16 cellular contexts compared by ENCODE assay signal in genomic region chr7:128357366-128357662, GRCh38. TPM values are rescaled to one million over a fixed set of nuclear protein-coding genes. Genes with fewer than 3 reads are reported as not detected.
DNase-seq lines count a peak whose midpoint lies in the region; ATAC-seq and TF ChIP-seq lines count a peak whose summit lies in the region.
"Had no signal": no experiment of that assay in that cellular context is flagged by ENCODE, and none has a peak within 500 bp of the region (broad histone marks: within the 10 kb centered on the region; RNA-seq: fewer than 3 reads in every experiment).

No MANE protein-coding gene starts in this region.

- H3K4me1 Mint-ChIP-seq in T-cell, result peaks cover 13 to 25% (median 21%) of the 10 kb centered on the region in 3 donors

- H3K4ac ChIP-seq in neuronal stem cell (ENCODE audit: low read length), result no peak overlapping the region

- H2BK15ac ChIP-seq in neuronal stem cell (ENCODE audit: low read length), result peak overlapping the region; percentile 11

- H3K9me3 Mint-ChIP-seq in T-cell, result no peaks in the 10 kb centered on the region
- H3K9me3 Mint-ChIP-seq: CD4-positive, alpha-beta T cell; IgD-negative memory B cell had no signal

- no peak overlapping the region for H3K4me3 Mint-ChIP-seq in T-cell
- H3K4me3 Mint-ChIP-seq: CD4-positive, alpha-beta T cell; H9 had no signal

- no peaks in the 10 kb centered on the region for H3F3A ChIP-seq in PC-3 (ENCODE audit: low read length, unreplicated experiment)

- peak overlapping the region; percentile 14 for H3K14ac ChIP-seq in neuronal stem cell (ENCODE audit: low read length)

- H3K27ac Mint-ChIP-seq in T-cell, result no peak overlapping the region
- H3K27ac Mint-ChIP-seq: CD4-positive, alpha-beta T cell; H9; IgD-negative memory B cell had no signal

- H3K4me1 ChIP-seq in HEK293 (ENCODE audit: control insufficient read depth, insufficient read depth, low read length) (no peaks in the 10 kb centered on the region; the same call in 1 of the 2 replicates), PC-3 (ENCODE audit: insufficient read depth, low read length) (peaks cover 9% of the 10 kb centered on the region), neuronal stem cell (ENCODE audit: control insufficient read depth in 2 of 2, insufficient read depth in 1 of 2, low read depth in 1 of 2, low read length in 2 of 2) (peaks cover 9 to 18% of the 10 kb centered on the region in 2 donors)

- H4K20me1 ChIP-seq in PC-3 (ENCODE audit: low read length), result no peaks in the 10 kb centered on the region

- no peaks in the 10 kb centered on the region for H3K36me3 ChIP-seq in HEK293 (ENCODE audit: control insufficient read depth in 2 of 2, insufficient read depth in 1 of 2, low read length in 2 of 2)
- no peaks in the 10 kb centered on the region for H3K36me3 ChIP-seq in PC-3 (ENCODE audit: low read depth, low read length)
- no peaks in the 10 kb centered on the region for H3K36me3 ChIP-seq in neuronal stem cell (replicated peaks in 1 of 2; ENCODE audit: control insufficient read depth in 2 of 2, insufficient read depth in 2 of 2, low read length in 2 of 2)

- H3K36me3 Mint-ChIP-seq in T-cell, result no peaks in the 10 kb centered on the region
- H3K36me3 Mint-ChIP-seq: IgD-negative memory B cell had no signal

- H3K27ac ChIP-seq in HEK293 (ENCODE audit: extremely low read depth, low read depth, low read length), result no peak overlapping the region
- no peak overlapping the region for H3K27ac ChIP-seq in PC-3 (ENCODE audit: low read length)
- H3K27ac ChIP-seq in neuronal stem cell (replicated peaks; ENCODE audit: low read length), result no peak overlapping the region

- H3K79me1 ChIP-seq in neuronal stem cell (ENCODE audit: low read depth, low read length), result peaks cover 1% of the 10 kb centered on the region

- H3K27me3 ChIP-seq in PC-3 (ENCODE audit: low read length) (no peaks in the 10 kb centered on the region), neuronal stem cell (ENCODE audit: control insufficient read depth in 3 of 3, insufficient read depth in 3 of 3, low read depth in 1 of 3, low read length in 3 of 3) (peaks cover 4 to 85% (median 43%) of the 10 kb centered on the region in 3 experiments)

- no peaks in the 10 kb centered on the region for H3K79me2 ChIP-seq in PC-3 (ENCODE audit: low read length)

- H4K91ac ChIP-seq in neuronal stem cell (ENCODE audit: low read depth, low read length, poor library complexity), result no peak overlapping the region

- H2AK5ac ChIP-seq in neuronal stem cell (ENCODE audit: low read depth, low read length), result no peak overlapping the region

- ATAC-seq in PC-3, result no peak
- peak; percentile 82 for ATAC-seq in left ventricle myocardium superior
- no peak for ATAC-seq in T-cell (replicated peaks in 1 of 4)
- no peak for ATAC-seq in GM19467 (IDR thresholded peaks at IDR 0.05; ENCODE audit: unreplicated experiment)
- ATAC-seq in omental fat pad (ENCODE audit: low FRiP score), result no peak

- H2AFZ ChIP-seq in PC-3 (ENCODE audit: low read length) (no peak overlapping the region), neuronal stem cell (ENCODE audit: low read length) (no peak overlapping the region)

- H2BK120ac ChIP-seq in neuronal stem cell (ENCODE audit: low read depth, low read length), result no peak overlapping the region

- intact Hi-C loops in PC-3 (cut with micrococcal nuclease) (no loop called here), left ventricle myocardium superior (cut with micrococcal nuclease) (no loop called here)

- no peak overlapping the region for H3K4me2 ChIP-seq in PC-3 (ENCODE audit: low read length)
- H3K4me2 ChIP-seq in neuronal stem cell (ENCODE audit: insufficient read depth, low read length, poor library complexity, severe bottlenecking), result no peak overlapping the region

- POLR2A ChIA-PET in HEK293 (lab: Yijun Ruan, JAX), result interaction anchor here (1.6 kb wide), 1 partner anchor 14 kb away, joined by 4 read pairs; the partner anchor contains the start of gene RBM28
- POLR2A ChIA-PET in PC-3 (lab: Charles Lee; ENCODE audit: unreplicated experiment), result no interaction called here
- POLR2A ChIA-PET in T-cell (lab: Charles Lee), result no interaction called here

- no peak overlapping the region for H4K8ac ChIP-seq in neuronal stem cell (ENCODE audit: low read depth, low read length)

- peak overlapping the region; percentile 44 for H3K23ac ChIP-seq in neuronal stem cell (ENCODE audit: low read depth, low read length, poor library complexity)

- H3K9me2 ChIP-seq in PC-3 (replicated peaks; ENCODE audit: low read length), result no peaks in the 10 kb centered on the region

- no peak overlapping the region for H2BK12ac ChIP-seq in neuronal stem cell (ENCODE audit: low read length)

- no peak overlapping the region for H2BK5ac ChIP-seq in neuronal stem cell (ENCODE audit: low read length)

- peak; percentile 19 for DNase-seq in PC-3
- DNase-seq in left ventricle myocardium superior, result peak; percentile 67
- DNase-seq in neuronal stem cell (ENCODE audit: low spot score), result no peak
- DNase-seq in T-cell, result no peak
- no peak for DNase-seq in omental fat pad (ENCODE audit: low spot score)
- DNase-seq: CD4-positive, alpha-beta T cell; DMS53; H9; Kasumi-1; NCI-H1417; NCI-H187 treated with DMSO at 0.1 percent for 48 hours; NCI-H526 treated with DMSO at 0.1 percent for 48 hours had no signal

- no peak for TF ChIP-seq CTCF in HEK293 (tag by site-specific recombination; IDR thresholded peaks at IDR 0.05)
- no peak for TF ChIP-seq CTCF in PC-3 (conservative IDR thresholded peaks at IDR 0.05; ENCODE audit: low read depth, low read length)
- TF ChIP-seq CTCF in omental fat pad (IDR thresholded peaks at IDR 0.05), result no peak

- H3K9ac ChIP-seq in PC-3 (ENCODE audit: low read length) (no peak overlapping the region), neuronal stem cell (ENCODE audit: low read depth, low read length, poor library complexity) (peak overlapping the region; percentile 53)

- peaks cover 27 to 39% of the 10 kb centered on the region in 2 donors for H3K27me3 Mint-ChIP-seq in T-cell

- no TSS peak for BruUV-seq in PC-3 (replicated peaks; lab: Mats Ljungman, UMichigan)

- WGBS in neuronal stem cell (ENCODE audit: extremely low coverage in 2 of 2, insufficient read length in 2 of 2, insufficient replicate concordance in 1 of 2), 2 donors, result no CpG with 5 or more reads among the region's 5 CpGs

- no peak overlapping the region for H3K18ac ChIP-seq in neuronal stem cell (ENCODE audit: low read length)

- H3K9me3 ChIP-seq in HEK293 (ENCODE audit: control insufficient read depth, insufficient read depth, low read depth, low read length), result no peaks in the 10 kb centered on the region
- H3K9me3 ChIP-seq in PC-3 (ENCODE audit: low read length), result no peaks in the 10 kb centered on the region
- H3K9me3 ChIP-seq in neuronal stem cell (replicated peaks in 1 of 2; ENCODE audit: control insufficient read depth in 2 of 2, insufficient read depth in 1 of 2, low read depth in 1 of 2, low read length in 2 of 2), result no peaks in the 10 kb centered on the region

- H3K4me3 ChIP-seq in HEK293 (ENCODE audit: low read depth, low read length), result no peak overlapping the region
- H3K4me3 ChIP-seq in PC-3 (ENCODE audit: low read length), result no peak overlapping the region
- no peak overlapping the region for H3K4me3 ChIP-seq in neuronal stem cell (ENCODE audit: low read length in 2 of 2)

- CTCF ChIA-PET in HEK293 (lab: Yijun Ruan, JAX), result interaction anchor here (0.9 to 3.9 kb wide), 7 partner anchors 9 to 102 kb away, joined by 3 to 28 read pairs (median 3); no protein-coding TSS in a partner anchor
- CTCF ChIA-PET in PC-3 (lab: Charles Lee), result interaction anchor here (0.6 kb wide), 1 partner anchor 15 kb away, joined by 3 read pairs; no protein-coding TSS in a partner anchor
- CTCF ChIA-PET in T-cell (lab: Charles Lee), result interaction anchor here (1.3 to 2.0 kb wide), 2 partner anchors 30 to 68 kb away, joined by 5 read pairs; no protein-coding TSS in a partner anchor

TF ChIP-seq in HEK293, 187 proteins besides CTCF, POLR2A, EP300 and RAD21:
- TF ChIP-seq, protein P1, sequence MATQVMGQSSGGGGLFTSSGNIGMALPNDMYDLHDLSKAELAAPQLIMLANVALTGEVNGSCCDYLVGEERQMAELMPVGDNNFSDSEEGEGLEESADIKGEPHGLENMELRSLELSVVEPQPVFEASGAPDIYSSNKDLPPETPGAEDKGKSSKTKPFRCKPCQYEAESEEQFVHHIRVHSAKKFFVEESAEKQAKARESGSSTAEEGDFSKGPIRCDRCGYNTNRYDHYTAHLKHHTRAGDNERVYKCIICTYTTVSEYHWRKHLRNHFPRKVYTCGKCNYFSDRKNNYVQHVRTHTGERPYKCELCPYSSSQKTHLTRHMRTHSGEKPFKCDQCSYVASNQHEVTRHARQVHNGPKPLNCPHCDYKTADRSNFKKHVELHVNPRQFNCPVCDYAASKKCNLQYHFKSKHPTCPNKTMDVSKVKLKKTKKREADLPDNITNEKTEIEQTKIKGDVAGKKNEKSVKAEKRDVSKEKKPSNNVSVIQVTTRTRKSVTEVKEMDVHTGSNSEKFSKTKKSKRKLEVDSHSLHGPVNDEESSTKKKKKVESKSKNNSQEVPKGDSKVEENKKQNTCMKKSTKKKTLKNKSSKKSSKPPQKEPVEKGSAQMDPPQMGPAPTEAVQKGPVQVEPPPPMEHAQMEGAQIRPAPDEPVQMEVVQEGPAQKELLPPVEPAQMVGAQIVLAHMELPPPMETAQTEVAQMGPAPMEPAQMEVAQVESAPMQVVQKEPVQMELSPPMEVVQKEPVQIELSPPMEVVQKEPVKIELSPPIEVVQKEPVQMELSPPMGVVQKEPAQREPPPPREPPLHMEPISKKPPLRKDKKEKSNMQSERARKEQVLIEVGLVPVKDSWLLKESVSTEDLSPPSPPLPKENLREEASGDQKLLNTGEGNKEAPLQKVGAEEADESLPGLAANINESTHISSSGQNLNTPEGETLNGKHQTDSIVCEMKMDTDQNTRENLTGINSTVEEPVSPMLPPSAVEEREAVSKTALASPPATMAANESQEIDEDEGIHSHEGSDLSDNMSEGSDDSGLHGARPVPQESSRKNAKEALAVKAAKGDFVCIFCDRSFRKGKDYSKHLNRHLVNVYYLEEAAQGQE (tag by site-specific recombination; IDR thresholded peaks at IDR 0.05), result peak; percentile 48
- TF ChIP-seq SALL2 (tag by site-specific recombination; IDR thresholded peaks at IDR 0.05; ENCODE audit: borderline replicate concordance), result no peak

RNA-seq across cellular contexts. Expression of gene PRRT4, which starts 4.2 kb away (rescaled TPM):
- total RNA-seq in PC-3 (2014; rRNA removed) (0.36 and 0.69 TPM in 2 replicates), left ventricle myocardium superior (1.6 TPM), T-cell (1 to 10 TPM in 1 of 5 donors, under 1 TPM in 4; 0.15 to 1.1 (median 0.65) TPM), omental fat pad (10 to 100 TPM in 1 of 4 donors, 1 to 10 TPM in 3; 3.5 to 21.1 (median 5.8) TPM)
- polyA plus RNA-seq in neuronal stem cell (2013, experiment 1 of 2), result 1.2 TPM
- polyA plus RNA-seq in neuronal stem cell (2013, experiment 2 of 2), result 1.4 TPM
- total RNA-seq: HT1080 had no signal

RNA-seq across cellular contexts. Expression of gene RBM28, which starts 13.6 kb away (rescaled TPM):
- total RNA-seq in PC-3 (2014; rRNA removed), result 45.3 and 59.4 TPM in 2 replicates
- total RNA-seq in left ventricle myocardium superior, result 36.0 TPM
- 28.9 TPM for polyA plus RNA-seq in neuronal stem cell (2013, experiment 1 of 2)
- polyA plus RNA-seq in neuronal stem cell (2013, experiment 2 of 2), result 28.7 TPM
- total RNA-seq in T-cell, result 10 to 100 TPM; 27.3 to 54.3 (median 41.9) TPM
- total RNA-seq in omental fat pad, result 10 to 100 TPM; 21.5 to 79.0 (median 29.5) TPM

RNA-seq across cellular contexts. Expression of gene IMPDH1, which starts 52.5 kb away (rescaled TPM):
- 128 and 142 TPM in 2 replicates for total RNA-seq in PC-3 (2014; rRNA removed)
- total RNA-seq in left ventricle myocardium superior, result 20.7 TPM
- polyA plus RNA-seq in neuronal stem cell (2013, experiment 1 of 2), result 39.6 TPM
- 38.1 TPM for polyA plus RNA-seq in neuronal stem cell (2013, experiment 2 of 2)
- total RNA-seq in T-cell, result 10 to 100 TPM; 39.9 to 73.3 (median 65.6) TPM
- 100 to 1,000 TPM in 3 of 4 donors, 10 to 100 TPM in 1; 72.8 to 198 (median 109) TPM for total RNA-seq in omental fat pad

Comparison
In these comparisons a context has a peak if more than half of its experiments do, and no peak if none do; other contexts are left out.
1. DNase-seq: peak in PC-3 (single experiment) and left ventricle myocardium superior (single experiment); none in neuronal stem cell (single experiment), T-cell (0 of 34) and omental fat pad (single experiment).